Comparison of ENCODE assay signal across 1 cellular context in the genomic region with DNA sequence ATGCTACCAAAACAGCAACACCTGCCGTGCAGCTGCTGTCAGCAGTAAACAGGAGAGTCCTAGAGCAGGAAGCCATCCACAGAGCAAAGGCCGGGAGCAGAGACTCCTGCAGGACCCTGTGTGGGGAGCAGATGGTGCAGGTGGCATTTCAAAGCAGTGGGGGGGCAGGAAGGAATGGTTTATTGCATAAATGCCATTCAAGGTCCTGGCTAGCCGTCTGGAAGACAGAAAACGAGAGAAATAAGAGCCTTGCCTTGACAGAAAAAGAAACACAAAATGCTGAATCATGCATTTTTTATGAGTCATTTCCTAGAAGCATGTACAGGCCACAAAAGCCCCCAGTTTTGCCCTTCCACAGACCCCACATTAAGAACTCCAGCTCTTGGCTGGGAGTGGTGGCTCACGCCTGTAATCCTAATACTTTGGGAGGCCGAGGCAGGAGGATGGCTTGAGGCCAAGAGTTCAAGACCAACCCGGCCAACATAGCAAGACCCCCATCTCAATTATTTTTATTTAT.
TF ChIP-seq lines count a peak whose summit lies in the region.

No MANE protein-coding gene starts in this region.

TF ChIP-seq in H1, 55 proteins besides CTCF, POLR2A, EP300 and RAD21:
- TF ChIP-seq RXRA (IDR thresholded peaks at IDR 0.05; ENCODE audit: insufficient read depth, low read depth, low read length) (no peak), TCF12 (IDR thresholded peaks at IDR 0.05; ENCODE audit: low read depth, low read length) (peak; percentile 83), MAFK (IDR thresholded peaks at IDR 0.05; ENCODE audit: low read depth, low read length) (peak; percentile 86)
TF ChIP-seq in H1: peak in this region for 2.
